In the genomic region with DNA sequence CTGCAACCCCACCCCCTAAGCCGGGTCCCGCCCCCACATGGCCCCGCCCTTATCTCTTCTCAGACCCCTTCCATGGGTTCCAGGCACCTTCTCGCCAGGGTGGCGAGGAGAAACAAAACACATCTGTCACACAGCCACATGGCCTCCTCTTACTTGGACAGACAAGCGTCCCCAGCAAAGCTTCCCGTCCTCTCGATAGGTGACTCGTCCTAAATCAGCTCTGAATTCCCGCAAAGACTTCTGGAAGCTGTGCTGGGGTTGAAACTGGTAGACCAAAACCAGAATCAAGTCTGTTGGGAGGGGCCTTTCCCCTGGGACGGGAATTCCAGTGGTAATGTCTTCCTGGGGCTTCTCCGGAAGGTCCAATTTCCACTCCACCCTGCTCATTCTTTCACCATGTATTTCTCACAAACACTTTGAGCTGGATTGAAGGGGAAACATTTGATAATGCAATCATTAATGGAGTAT, we compare ENCODE assay signal across 1 cellular context.
TF ChIP-seq lines count a peak whose summit lies in the region.

No MANE protein-coding gene starts in this region.

TF ChIP-seq in GM23338, 12 proteins besides CTCF, POLR2A, EP300 and RAD21 (continued from another document):
- TF ChIP-seq ZNF462 (CRISPR knock-in tag; IDR thresholded peaks at IDR 0.05) (no peak), EZH2phosphoT487 (IDR thresholded peaks at IDR 0.05; ENCODE audit: unreplicated experiment) (no peak), EZH2 (IDR thresholded peaks at IDR 0.05; ENCODE audit: low read depth, unreplicated experiment) (no peak), ZNF331 (CRISPR knock-in tag; IDR thresholded peaks at IDR 0.05; ENCODE audit: low read depth) (no peak)
